Comparison of ENCODE assay signal across 8 cellular contexts in the genomic region with DNA sequence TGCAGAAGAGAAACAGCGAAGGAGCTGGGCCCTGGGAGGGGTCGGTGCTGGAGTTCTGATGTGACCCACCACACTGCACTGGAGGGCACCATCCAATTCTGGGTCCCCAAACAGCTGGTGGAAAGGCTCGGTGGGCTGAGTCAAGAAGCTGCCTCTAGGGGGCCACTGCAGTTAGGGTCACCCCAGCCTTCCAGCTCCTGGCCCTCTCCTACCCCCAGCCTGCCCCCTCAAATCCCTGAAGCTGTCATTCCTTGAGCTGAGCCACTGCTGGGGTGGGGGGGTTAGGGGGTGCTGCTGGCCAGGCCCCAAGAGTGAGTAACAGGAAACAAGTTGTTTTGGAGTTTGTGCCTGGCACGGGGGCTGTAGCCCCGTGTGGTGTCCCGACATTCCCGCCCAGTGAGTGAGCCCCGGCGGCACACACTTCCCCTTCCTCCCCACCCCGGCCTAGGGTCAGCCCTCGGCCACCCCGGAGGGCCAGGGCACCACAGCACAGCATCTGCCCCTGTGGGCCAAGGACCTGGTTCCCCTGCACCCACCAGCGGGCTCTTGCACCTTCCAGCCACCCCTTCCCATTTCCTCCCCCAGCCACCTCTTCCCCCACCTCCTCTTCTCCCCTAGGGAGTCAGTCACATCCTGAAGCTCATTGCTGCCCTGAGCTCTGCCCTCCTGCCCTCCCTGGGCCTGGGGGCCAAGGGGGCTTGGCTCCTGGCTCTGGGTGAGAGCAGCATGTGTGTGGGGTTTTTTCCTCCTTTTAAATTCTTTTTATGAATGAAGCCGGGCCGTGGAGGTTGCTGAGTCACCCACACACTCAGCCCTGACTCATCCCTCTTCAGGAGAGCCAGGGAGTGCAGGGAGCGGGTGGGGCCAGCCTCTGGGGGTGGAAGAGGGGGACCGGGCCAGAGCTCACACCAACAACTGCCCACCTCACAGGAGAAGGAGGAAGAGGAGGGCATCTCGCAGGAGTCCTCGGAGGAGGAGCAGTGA. TPM values are rescaled to one million over a fixed set of nuclear protein-coding genes. Genes with fewer than 3 reads are reported as not detected.
A peak's percentile ranks its signal among the peaks of the same experiment; 100 is the strongest.
DNase-seq lines count a peak whose midpoint lies in the region; ATAC-seq and TF ChIP-seq lines count a peak whose summit lies in the region.

No MANE protein-coding gene starts in this region.

- H3K27ac ChIP-seq in OCI-LY3 (ENCODE audit: low read length): no peak overlapping the region
- peak overlapping the region; percentile 61 for H3K27ac ChIP-seq in cardiac muscle cell
- H3K27ac ChIP-seq in skin epidermis: peak overlapping the region in 15 of 21 experiments; percentile 13 to 79 (median 54)

- H3K4me2 ChIP-seq in OCI-LY3 (ENCODE audit: low read length): no peak overlapping the region

- ATAC-seq in GM18867 (IDR thresholded peaks at IDR 0.05; ENCODE audit: unreplicated experiment): no peak

- H3K27ac Mint-ChIP-seq in activated naive CD8-positive, alpha-beta T cell: peak overlapping the region; percentile 93

- no peak overlapping the region for H2AFZ ChIP-seq in OCI-LY3 (ENCODE audit: low read depth, low read length)

- no peaks in the 10 kb centered on the region for H3K27me3 ChIP-seq in OCI-LY3 (ENCODE audit: low read depth, low read length)
- H3K27me3 ChIP-seq in cardiac muscle cell: no peaks in the 10 kb centered on the region

- no peaks in the 10 kb centered on the region for H3K9me3 ChIP-seq in OCI-LY3 (ENCODE audit: insufficient read depth, low read length)
- no peaks in the 10 kb centered on the region for H3K9me3 ChIP-seq in cardiac muscle cell (ENCODE audit: low read depth)

- H4K20me1 ChIP-seq in OCI-LY3 (ENCODE audit: insufficient read depth, low read length): peaks cover 51% of the 10 kb centered on the region

- DNase-seq in SIG-M5 treated with dmso at 0.1 percent for 504 hours (lab: John Stamatoyannopoulos, UW; ENCODE audit: unreplicated experiment): peak; percentile 64
- no peak for DNase-seq in SIG-M5 (lab: John Stamatoyannopoulos, UW)
- DNase-seq in cardiac muscle cell (ENCODE audit: low read depth in 1 of 2, low spot score in 1 of 2): peak in 1 of 2 donors; percentile 88
- DNase-seq in superior temporal gyrus (ENCODE audit: extremely low spot score): no peak

- H3K36me3 ChIP-seq in OCI-LY3 (replicated peaks; ENCODE audit: low read depth, low read length) (peaks cover 41% of the 10 kb centered on the region), cardiac muscle cell (peaks cover 27% of the 10 kb centered on the region)

- 0 out of 2 replicates have a peak, but pooled peaks have one; percentile 4 for TF ChIP-seq CTCF in OCI-LY3 (IDR thresholded peaks at IDR 0.05; ENCODE audit: low read depth, low read length)
- TF ChIP-seq CTCF in cardiac muscle cell (IDR thresholded peaks at IDR 0.05; ENCODE audit: low read depth, low read length): peak; percentile 51

- H3K36me3 Mint-ChIP-seq in activated naive CD8-positive, alpha-beta T cell: peaks cover 10% of the 10 kb centered on the region

- H3K4me3 ChIP-seq in OCI-LY3 (ENCODE audit: low read length): no peak overlapping the region
- H3K4me3 ChIP-seq in cardiac muscle cell: no peak overlapping the region
- H3K4me3 ChIP-seq in skin epidermis: no peak overlapping the region

- H3K9ac ChIP-seq in OCI-LY3 (ENCODE audit: low read length): no peak overlapping the region

- peaks cover 26% of the 10 kb centered on the region for H3K4me1 ChIP-seq in OCI-LY3 (ENCODE audit: low read length)
- peaks cover 10% of the 10 kb centered on the region for H3K4me1 ChIP-seq in cardiac muscle cell (ENCODE audit: low read depth)

- H3K4me1 Mint-ChIP-seq in activated naive CD8-positive, alpha-beta T cell (ENCODE audit: low read depth): peaks cover 80% of the 10 kb centered on the region

- H3K9me3 Mint-ChIP-seq in activated naive CD8-positive, alpha-beta T cell (ENCODE audit: low read depth): no peaks in the 10 kb centered on the region

- H3K27me3 Mint-ChIP-seq in activated naive CD8-positive, alpha-beta T cell: no peaks in the 10 kb centered on the region

- peak overlapping the region; percentile 94 for H3K4me3 Mint-ChIP-seq in activated naive CD8-positive, alpha-beta T cell

- peaks cover 51% of the 10 kb centered on the region for H3K79me2 ChIP-seq in OCI-LY3 (ENCODE audit: low read length)

RNA-seq across cellular contexts. Expression of a gene that starts 4.6 kb away (rescaled TPM):
- 13.1 and 13.4 TPM in 2 replicates for total RNA-seq in cardiac muscle cell
- polyA plus RNA-seq in cardiac muscle cell: 14.7 and 17.7 TPM in 2 replicates

RNA-seq across cellular contexts. Expression of a gene that starts 7.5 kb away (rescaled TPM):
- total RNA-seq in cardiac muscle cell: 505 and 639 TPM in 2 replicates
- polyA plus RNA-seq in cardiac muscle cell: 341 and 384 TPM in 2 replicates
